8 cellular contexts compared by ENCODE assay signal in genomic region chr17:49407981-49408501, GRCh38. TPM values are rescaled to one million over a fixed set of nuclear protein-coding genes. Genes with fewer than 3 reads are reported as not detected.
DNase-seq lines count a peak whose midpoint lies in the region; ATAC-seq, FAIRE-seq and TF ChIP-seq lines count a peak whose summit lies in the region.

No MANE protein-coding gene starts in this region.

- H3K27ac Mint-ChIP-seq in activated naive CD4-positive, alpha-beta T cell treated with anti-CD3 and anti-CD28 coated beads for 36 hours = no peak overlapping the region
- H3K27ac Mint-ChIP-seq in progenitor cell of endocrine pancreas = peak overlapping the region; percentile 81

- H3K4me3 ChIP-seq in AG10803 (ENCODE audit: low read length) = no peak overlapping the region

- peaks cover 72% of the 10 kb centered on the region for H3K36me3 Mint-ChIP-seq in activated naive CD4-positive, alpha-beta T cell treated with anti-CD3 and anti-CD28 coated beads for 36 hours (ENCODE audit: low read depth)
- H3K36me3 Mint-ChIP-seq in progenitor cell of endocrine pancreas (ENCODE audit: insufficient read depth) = peaks cover 37% of the 10 kb centered on the region

- no peak overlapping the region for H3K4me3 Mint-ChIP-seq in activated naive CD4-positive, alpha-beta T cell treated with anti-CD3 and anti-CD28 coated beads for 36 hours
- no peak overlapping the region for H3K4me3 Mint-ChIP-seq in progenitor cell of endocrine pancreas (ENCODE audit: low read depth)

- intact Hi-C loops in activated naive CD4-positive, alpha-beta T cell treated with anti-CD3 and anti-CD28 coated beads for 36 hours (cut with micrococcal nuclease) = loop anchor here (1.0 kb wide), 2 partner anchors 87 to 148 kb away; partner anchors contain the start of gene NGFR
- intact Hi-C loops in Right ventricle myocardium inferior (cut with DNase I) = loop anchor here (2.0 kb wide), 1 partner anchor 149 kb away; no protein-coding TSS in a partner anchor

- ATAC-seq in GM19372 (IDR thresholded peaks at IDR 0.05; ENCODE audit: low read depth, unreplicated experiment) = peak; percentile 53
- peak; percentile 63 for ATAC-seq in Right ventricle myocardium inferior

- CTCF ChIA-PET in activated naive CD4-positive, alpha-beta T cell treated with anti-CD3 and anti-CD28 coated beads for 36 hours (lab: Charles Lee) = interaction anchor here (0.6 to 3.1 kb wide), 22 partner anchors 8 to 288 kb away, joined by 3 to 38 read pairs (median 4); no protein-coding TSS in a partner anchor

- FAIRE-seq in urothelium cell line (lab: Jason Lieb, UNC) = no peak

- DNase-seq in AG10803 (ENCODE audit: low read depth) (peak; percentile 35), NCI-H1092 treated with DMSO at 0.1 percent for 48 hours (lab: John Stamatoyannopoulos, UW) (peak; percentile 73), SKM-1 (lab: John Stamatoyannopoulos, UW; ENCODE audit: unreplicated experiment) (peak; percentile 42), Right ventricle myocardium inferior (ENCODE audit: missing footprints) (peak; percentile 88), progenitor cell of endocrine pancreas (ENCODE audit: low spot score, unreplicated experiment) (peak; percentile 87), urothelium cell line (ENCODE audit: low spot score) (peak; percentile 86)
- peak; percentile 91 for DNase-seq in activated naive CD4-positive, alpha-beta T cell treated with anti-CD3 and anti-CD28 coated beads for 36 hours

- H3K9me3 Mint-ChIP-seq in activated naive CD4-positive, alpha-beta T cell treated with anti-CD3 and anti-CD28 coated beads for 36 hours = no peaks in the 10 kb centered on the region
- H3K9me3 Mint-ChIP-seq in progenitor cell of endocrine pancreas (ENCODE audit: low read depth) = no peaks in the 10 kb centered on the region

- peaks cover 29% of the 10 kb centered on the region for H3K4me1 Mint-ChIP-seq in activated naive CD4-positive, alpha-beta T cell treated with anti-CD3 and anti-CD28 coated beads for 36 hours (ENCODE audit: low read depth)
- peaks cover 5% of the 10 kb centered on the region for H3K4me1 Mint-ChIP-seq in progenitor cell of endocrine pancreas (ENCODE audit: low read depth)

- TF ChIP-seq CTCF in AG10803 (conservative IDR thresholded peaks at IDR 0.05; ENCODE audit: low read length) (peak; percentile 71), progenitor cell of endocrine pancreas (IDR thresholded peaks at IDR 0.05; ENCODE audit: unreplicated experiment) (peak; percentile 99)

- H3K27me3 Mint-ChIP-seq in activated naive CD4-positive, alpha-beta T cell treated with anti-CD3 and anti-CD28 coated beads for 36 hours (ENCODE audit: low read depth) = no peaks in the 10 kb centered on the region
- no peaks in the 10 kb centered on the region for H3K27me3 Mint-ChIP-seq in progenitor cell of endocrine pancreas

RNA-seq across cellular contexts. Expression of gene PHB1, which starts 6.6 kb away (rescaled TPM):
- total RNA-seq in activated naive CD4-positive, alpha-beta T cell treated with anti-CD3 and anti-CD28 coated beads for 36 hours = 100 to 1,000 TPM; 390 to 404 TPM
- total RNA-seq in Right ventricle myocardium inferior (233 TPM), progenitor cell of endocrine pancreas (168 and 169 TPM in 2 replicates)

RNA-seq across cellular contexts. Expression of gene ZNF652, which starts 46.0 kb away (rescaled TPM):
- total RNA-seq in activated naive CD4-positive, alpha-beta T cell treated with anti-CD3 and anti-CD28 coated beads for 36 hours = 1 to 10 TPM; 5.5 to 5.8 TPM
- total RNA-seq in Right ventricle myocardium inferior (19.0 TPM), progenitor cell of endocrine pancreas (49.3 and 52.7 TPM in 2 replicates)

Comparison
In these comparisons a context has a peak if more than half of its experiments do, and no peak if none do; other contexts are left out.
1. DNase-seq: peak in every context shown above with its lines; median percentile 91 in activated naive CD4-positive, alpha-beta T cell treated with anti-CD3 and anti-CD28 coated beads for 36 hours; 88 in Right ventricle myocardium inferior; 87 in progenitor cell of endocrine pancreas; 86 in urothelium cell line; 73 in NCI-H1092 treated with DMSO at 0.1 percent for 48 hours; 42 in SKM-1; 35 in AG10803.